1 cellular context compared by ENCODE assay signal in the genomic region with DNA sequence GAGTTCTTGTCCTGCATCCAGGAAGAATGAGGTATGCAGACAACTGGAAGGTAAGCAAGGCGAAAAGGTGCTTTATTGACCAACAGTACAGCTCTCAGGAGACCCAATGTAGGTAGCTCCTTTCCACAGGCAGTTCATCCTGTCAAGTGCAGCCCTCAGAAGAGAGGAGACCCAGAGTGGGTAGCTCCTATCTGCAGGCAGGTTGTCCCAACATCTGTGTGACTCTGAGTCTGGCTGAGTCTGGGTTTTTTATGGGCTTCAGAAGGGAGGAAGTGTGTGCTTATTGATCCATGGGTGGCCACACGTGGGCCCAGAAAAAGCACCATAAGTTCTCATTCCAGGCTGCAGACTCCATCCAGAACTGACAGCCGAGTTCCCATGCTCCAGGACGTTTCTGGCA.
TF ChIP-seq lines count a peak whose summit lies in the region.

No MANE protein-coding gene starts in this region.

TF ChIP-seq in K562, 482 proteins besides CTCF, POLR2A, EP300 and RAD21 (continued from another document):
- TF ChIP-seq ZNF280A (IDR thresholded peaks at IDR 0.05; ENCODE audit: low read depth, partially characterized antibody) (peak; percentile 86), CBX5 (IDR thresholded peaks at IDR 0.05; ENCODE audit: borderline replicate concordance, low read depth) (peak; percentile 77; the same call in 1 of the 2 replicates), CBX3 (IDR thresholded peaks at IDR 0.05; ENCODE audit: borderline replicate concordance in 1 of 2, low read length in 2 of 2) (peak in 1 of 2 experiments; percentile 90; a peak in 2 of 3 replicates), TRIM24 (IDR thresholded peaks at IDR 0.05) (peak in 1 of 2 experiments; percentile 40; a peak in 1 of 4 replicates)
